Comparison of ENCODE assay signal across 9 cellular contexts in genomic region chr11:13963169-13963948, GRCh38. TPM values are rescaled to one million over a fixed set of nuclear protein-coding genes. Genes with fewer than 3 reads are reported as not detected.
DNase-seq lines count a peak whose midpoint lies in the region; ATAC-seq, FAIRE-seq and TF ChIP-seq lines count a peak whose summit lies in the region.
"Had no signal": no experiment of that assay in that cellular context is flagged by ENCODE, and none has a peak within 500 bp of the region (broad histone marks: within the 10 kb centered on the region; RNA-seq: fewer than 3 reads in every experiment).

No MANE protein-coding gene starts in this region.

- intact Hi-C loops in adrenal gland (cut with DNase I) (loop anchor here in 1 of 2 donors (5.0 kb wide), 1 partner anchor 284 kb away; no protein-coding TSS in a partner anchor), kidney (cut with DNase I) (no loop called here)

- H3K27ac ChIP-seq in adrenal gland (peak overlapping the region in 3 of 5 donors; percentile 11 to 78 (median 74)), kidney (ENCODE audit: low read depth in 2 of 2, low read length in 2 of 2) (no peak overlapping the region)
- H3K27ac ChIP-seq: KMS-11 had no signal

- peaks cover 0 to 5% of the 10 kb centered on the region in 2 donors for H3K4me1 ChIP-seq in adrenal gland (replicated peaks in 1 of 2)
- H3K4me1 ChIP-seq in kidney (ENCODE audit: control insufficient read depth in 1 of 2, insufficient read depth in 1 of 2, low read depth in 1 of 2, low read length in 2 of 2) = peaks cover 3 to 6% of the 10 kb centered on the region in 2 donors

- WGBS in adrenal gland, 4 donors = 0 to 2% (median 1%) methylated on average over 21 to 60 of the region's 60 CpGs

- H3K4me3 ChIP-seq in adrenal gland = peak overlapping the region in 1 of 4 donors; percentile 56
- peak overlapping the region; percentile 30 to 49 for H3K4me3 ChIP-seq in kidney (ENCODE audit: low read length in 2 of 2)

- no peak for ATAC-seq in HG03108 (IDR thresholded peaks at IDR 0.05; ENCODE audit: unreplicated experiment)
- no peak for ATAC-seq in HG02885 (IDR thresholded peaks at IDR 0.05; ENCODE audit: poor library complexity, unreplicated experiment)

- H3K36me3 ChIP-seq in adrenal gland (replicated peaks in 1 of 2) (no peaks in the 10 kb centered on the region), kidney (ENCODE audit: control insufficient read depth in 1 of 2, insufficient read depth in 2 of 2, low read length in 2 of 2) (no peaks in the 10 kb centered on the region)

- no peak for FAIRE-seq in kidney (lab: Jason Lieb, UNC)

- DNase-seq in NCI-H1105 treated with DMSO at 0.1 percent for 48 hours (lab: John Stamatoyannopoulos, UW) (peak; percentile 31), NCI-H1105 (lab: John Stamatoyannopoulos, UW) (no peak), adrenal gland (peak in 3 of 7 donors; percentile 19 to 31 (median 20)), kidney (peak; percentile 85), pons (ENCODE audit: low spot score) (no peak)
- DNase-seq in stimulated activated CD8-positive, alpha-beta memory T cell treated with anti-CD3 and anti-CD28 coated beads, Interleukin-4, amount 100 ng/mL, for 48 hours = peak; percentile 44

- H3K9me3 ChIP-seq in adrenal gland (replicated peaks in 1 of 3) (no peaks in the 10 kb centered on the region), kidney (ENCODE audit: control insufficient read depth in 1 of 2, low read length in 2 of 2) (no peaks in the 10 kb centered on the region)

- TF ChIP-seq CTCF in adrenal gland (IDR thresholded peaks at IDR 0.05) = no peak
- TF ChIP-seq CTCF in kidney (IDR thresholded peaks at IDR 0.05; ENCODE audit: borderline replicate concordance, extremely low read depth, insufficient read depth) = no peak

- no peak for TF ChIP-seq POLR2A in adrenal gland (IDR thresholded peaks at IDR 0.05)

- no peak overlapping the region for H3K9ac ChIP-seq in kidney (ENCODE audit: low read length in 2 of 2)
- H3K9ac ChIP-seq: KMS-11 had no signal

- peaks cover 30% of the 10 kb centered on the region for H3K27me3 ChIP-seq in adrenal gland

RNA-seq across cellular contexts. Expression of gene SPON1, which starts 0.8 kb away (rescaled TPM):
- 100 to 1,000 TPM in 1 of 8 donors, 10 to 100 TPM in 7; 28.7 to 116 (median 43.9) TPM for total RNA-seq in adrenal gland
- polyA plus RNA-seq in adrenal gland = 10 to 100 TPM in 1 of 3 donors, 1 to 10 TPM in 2; 6.9 to 27.2 (median 9.0) TPM
- 77.9 TPM for total RNA-seq in kidney
- 3.8 TPM for polyA plus RNA-seq in kidney (ENCODE audit: insufficient read depth, low read depth, low replicate concordance)

Comparison
In these comparisons a context has a peak if more than half of its experiments do, and no peak if none do; other contexts are left out.
1. DNase-seq: peak in NCI-H1105 treated with DMSO at 0.1 percent for 48 hours (single experiment), kidney (single experiment) and stimulated activated CD8-positive, alpha-beta memory T cell treated with anti-CD3 and anti-CD28 coated beads, Interleukin-4, amount 100 ng/mL, for 48 hours (single experiment); none in NCI-H1105 (single experiment) and pons (single experiment).
2. H3K27ac ChIP-seq: peak in adrenal gland (3 of 5); none in kidney (0 of 2).